1 cellular context compared by ENCODE assay signal in genomic region chr12:94186461-94187237, GRCh38.
TF ChIP-seq lines count a peak whose summit lies in the region.

No MANE protein-coding gene starts in this region.

TF ChIP-seq in K562, 482 proteins besides CTCF, POLR2A, EP300 and RAD21 (continued from another document):
- TF ChIP-seq ZNF740 (CRISPR knock-in tag; IDR thresholded peaks at IDR 0.05), result no peak
- TF ChIP-seq ZNF740 (tag; IDR thresholded peaks at IDR 0.05), result no peak
